8 cellular contexts compared by ENCODE assay signal in the genomic region with DNA sequence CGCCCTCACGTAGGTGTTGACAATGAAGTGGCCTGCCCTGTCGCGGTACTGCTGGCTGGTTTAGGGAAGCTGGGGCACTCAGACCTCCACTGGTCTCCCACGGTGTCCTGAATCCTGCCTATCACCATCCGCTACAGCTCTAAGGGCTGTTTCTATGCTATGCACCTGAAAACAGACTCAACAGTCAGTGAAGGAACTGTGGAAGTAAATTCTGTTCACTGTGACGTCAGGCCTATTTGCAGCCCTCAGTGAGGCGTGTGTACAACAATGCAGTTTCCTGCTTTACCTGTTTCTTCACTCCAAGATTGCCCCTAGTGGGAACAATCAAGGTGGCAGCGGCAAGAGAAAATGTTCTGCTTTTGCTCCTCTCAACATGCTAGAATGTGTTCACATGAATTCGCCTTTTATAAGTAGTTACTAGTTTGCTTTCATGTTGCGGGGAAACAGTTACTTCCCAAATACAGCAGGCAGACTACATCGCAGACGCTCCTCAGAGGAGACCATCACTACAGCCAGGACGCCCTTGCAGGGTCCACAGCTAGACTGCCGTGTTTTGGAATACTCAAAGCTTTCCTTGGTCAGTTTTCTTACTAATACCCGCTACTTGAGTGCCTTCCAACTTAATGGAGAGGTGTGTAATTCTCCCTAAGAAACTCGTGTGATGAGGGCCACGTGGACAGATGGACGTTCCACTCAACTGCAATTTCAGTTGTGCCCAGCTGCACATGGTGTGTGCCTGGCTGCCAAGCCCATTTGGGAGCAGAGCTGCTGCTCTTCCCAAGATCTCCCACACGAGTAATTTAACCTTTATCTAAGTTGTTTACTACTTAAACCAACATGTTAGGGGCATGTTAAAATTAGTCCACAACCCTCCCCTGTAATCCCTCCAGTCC. TPM values are rescaled to one million over a fixed set of nuclear protein-coding genes. Genes with fewer than 3 reads are reported as not detected.
DNase-seq lines count a peak whose midpoint lies in the region; ATAC-seq, FAIRE-seq and TF ChIP-seq lines count a peak whose summit lies in the region.

No MANE protein-coding gene starts in this region.

- TF ChIP-seq CTCF in A549 (IDR thresholded peaks at IDR 0.05), result no peak
- TF ChIP-seq CTCF in GM12873 (IDR thresholded peaks at IDR 0.05; ENCODE audit: insufficient read depth, low read depth, low read length, missing control alignments), result peak; percentile 39
- TF ChIP-seq CTCF in GM12878 (IDR thresholded peaks at IDR 0.05 in 2 of 3, conservative IDR thresholded peaks at IDR 0.05 in 1 of 3; ENCODE audit: control insufficient read depth in 2 of 3, extremely low read depth in 1 of 3, insufficient read depth in 1 of 3, low read depth in 3 of 3, low read length in 3 of 3), result peak in 1 of 3 experiments; percentile 2; a peak in 1 of 6 replicates
- no peak for TF ChIP-seq CTCF in uterus (IDR thresholded peaks at IDR 0.05)

- no TSS peak for BruUV-seq in GM12878 (replicated peaks; lab: Mats Ljungman, UMichigan)

- H3K27me3 Mint-ChIP-seq in naive B cell, result no peaks in the 10 kb centered on the region

- peak overlapping the region in 4 of 6 donors; percentile 42 to 75 (median 60) for H3K27ac Mint-ChIP-seq in naive B cell

- peaks cover 10 to 13% of the 10 kb centered on the region in 2 donors for H3K36me3 Mint-ChIP-seq in naive B cell

- TF ChIP-seq POLR2A in A549 (IDR thresholded peaks at IDR 0.05; ENCODE audit: low read length), result no peak
- TF ChIP-seq POLR2A in GM12878 (IDR thresholded peaks at IDR 0.05; ENCODE audit: low read depth, low read length), result peak; percentile 26
- no peak for TF ChIP-seq POLR2A in uterus (IDR thresholded peaks at IDR 0.05)
- TF ChIP-seq POLR2A in H54 (IDR thresholded peaks at IDR 0.05; ENCODE audit: low read depth, low read length), result no peak

- H3K36me3 ChIP-seq in GM12878 (ENCODE audit: control insufficient read depth in 2 of 2, insufficient read depth in 2 of 2, low read length in 1 of 2) (peaks cover 19 to 46% of the 10 kb centered on the region in 2 experiments), uterus (no peaks in the 10 kb centered on the region)

- intact Hi-C loops in GM12878 (cut with micrococcal nuclease; ENCODE audit: unreplicated experiment), result loop anchor here (2.0 to 5.0 kb wide), 4 partner anchors 18 to 108 kb away; a partner anchor contains a TSS
- intact Hi-C loops in uterus (cut with DNase I; ENCODE audit: low total_unique reads), result no loop called here

- no peak for TF ChIP-seq EP300 in A549 (IDR thresholded peaks at IDR 0.05)
- no peak for TF ChIP-seq EP300 in GM12878 (IDR thresholded peaks at IDR 0.05; ENCODE audit: borderline replicate concordance in 1 of 2, control insufficient read depth in 1 of 2, low read depth in 2 of 2, low read length in 2 of 2)

- H3K27me3 ChIP-seq in GM12878 (replicated peaks in 1 of 2; ENCODE audit: control insufficient read depth in 2 of 2, insufficient read depth in 2 of 2, low read length in 1 of 2), result no peaks in the 10 kb centered on the region
- H3K27me3 ChIP-seq in uterus, result no peaks in the 10 kb centered on the region

- H3K4me2 ChIP-seq in A549 (no peak overlapping the region), GM12878 (ENCODE audit: control insufficient read depth, insufficient read depth) (peak overlapping the region; percentile 91; the same call in 1 of the 2 replicates)

- CTCF ChIA-PET in A549 (lab: Yijun Ruan, JAX), result interaction anchor here (0.7 to 18.3 kb wide), 19 partner anchors 7 to 114 kb away, joined by 3 to 368 read pairs (median 7); a partner anchor contains a TSS
- CTCF ChIA-PET in GM12878 (lab: Yijun Ruan, JAX), result interaction anchor here (0.6 to 8.2 kb wide), 15 partner anchors 7 to 280 kb away, joined by 3 to 92 read pairs (median 4); a partner anchor contains a TSS

- FAIRE-seq in A549 (lab: Jason Lieb, UNC), result no peak
- FAIRE-seq in GM12878 (lab: Jason Lieb, UNC), result no peak
- FAIRE-seq in H54 (lab: Jason Lieb, UNC), result no peak

- peaks cover 2% of the 10 kb centered on the region; the same call in 1 of the 2 replicates for H3K79me2 ChIP-seq in GM12878 (ENCODE audit: control insufficient read depth, insufficient read depth, low read length)

- in situ Hi-C loops in GM12878 (cut with MboI), result no loop called here

- H3K4me3 Mint-ChIP-seq in naive B cell, result no peak overlapping the region

- POLR2A ChIA-PET in A549 (lab: Yijun Ruan, JAX), result no interaction called here
- POLR2A ChIA-PET in GM12878 (lab: Charles Lee), result interaction anchor here (0.7 to 1.5 kb wide), 9 partner anchors 11 to 108 kb away, joined by 3 to 7 read pairs (median 4); no protein-coding TSS in a partner anchor

- H3K9me3 ChIP-seq in A549 (no peaks in the 10 kb centered on the region), GM12878 (replicated peaks; ENCODE audit: control insufficient read depth, insufficient read depth, low read length) (no peaks in the 10 kb centered on the region), uterus (no peaks in the 10 kb centered on the region)

- peaks cover 3% of the 10 kb centered on the region; the same call in 1 of the 2 replicates for H4K20me1 ChIP-seq in GM12878 (ENCODE audit: control insufficient read depth, insufficient read depth)

- H3K9ac ChIP-seq in GM12878 (ENCODE audit: control insufficient read depth, insufficient read depth, low read length), result no peak overlapping the region

- WGBS in A549 (ENCODE audit: missing lambda C conversion rate), result 69% methylated on average over 20 of the region's 20 CpGs
- 62% methylated on average over 20 of the region's 20 CpGs for WGBS in GM12878 (ENCODE audit: insufficient coverage, insufficient replicate concordance, low lambda C conversion rate, missing lambda C conversion rate)

- peak; percentile 66 to 82 for ATAC-seq in A549
- peak; percentile 35 for ATAC-seq in GM12878
- peak; percentile 32 to 45 for ATAC-seq in naive B cell (ENCODE audit: low read depth in 2 of 2)
- no peak for ATAC-seq in GM21528 (IDR thresholded peaks at IDR 0.05; ENCODE audit: low FRiP score, unreplicated experiment)

- TF ChIP-seq RAD21 in A549 (conservative IDR thresholded peaks at IDR 0.05 in 1 of 2, IDR thresholded peaks at IDR 0.05 in 1 of 2) (no peak), GM12878 (IDR thresholded peaks at IDR 0.05; ENCODE audit: insufficient read depth, low read depth, low read length) (no peak)

- H3K4me1 ChIP-seq in A549 (peaks cover 5% of the 10 kb centered on the region; the same call in 2 of the 3 replicates), GM12878 (ENCODE audit: control insufficient read depth, insufficient read depth, low read length) (peaks cover 25% of the 10 kb centered on the region), uterus (peaks cover 5 to 8% of the 10 kb centered on the region in 2 donors)

- RAD21 ChIA-PET in GM12878 (lab: Charles Lee; ENCODE audit: unreplicated experiment), result interaction anchor here (1.0 to 4.4 kb wide), 8 partner anchors 13 to 108 kb away, joined by 3 to 21 read pairs (median 4); no protein-coding TSS in a partner anchor

- H2AFZ ChIP-seq in GM12878 (ENCODE audit: control insufficient read depth, low read depth, low read length), result no peak overlapping the region

- H3K27ac ChIP-seq in A549 (no peak overlapping the region), GM12878 (ENCODE audit: control insufficient read depth, insufficient read depth) (peak overlapping the region; percentile 30; the same call in 1 of the 2 replicates), uterus (peak overlapping the region in 1 of 2 donors; percentile 25)

- DNase-seq in A549 (ENCODE audit: low read depth in 1 of 2, low spot score in 1 of 2), result peak; percentile 49 to 57
- DNase-seq in NCI-H1105 (lab: John Stamatoyannopoulos, UW), result peak; percentile 50
- no peak for DNase-seq in GM12878 (ENCODE audit: low read depth, low spot score)
- no peak for DNase-seq in naive B cell
- no peak for DNase-seq in uterus
- no peak for DNase-seq in H54 (ENCODE audit: insufficient read length, low spot score)

- no peak overlapping the region for H3K4me3 ChIP-seq in A549
- H3K4me3 ChIP-seq in GM12878, result no peak overlapping the region
- no peak overlapping the region for H3K4me3 ChIP-seq in uterus

- peaks cover 18 to 27% (median 25%) of the 10 kb centered on the region in 3 donors for H3K4me1 Mint-ChIP-seq in naive B cell

- H3K9me3 Mint-ChIP-seq in naive B cell, result no peaks in the 10 kb centered on the region

- SMC1A ChIA-PET in GM12878 (lab: Charles Lee; ENCODE audit: uncharacterized antibody, unreplicated experiment), result interaction anchor here (0.8 to 3.8 kb wide), 10 partner anchors 11 to 111 kb away, joined by 3 to 20 read pairs (median 6); no protein-coding TSS in a partner anchor

RNA-seq across cellular contexts. Expression of a gene that starts 25.4 kb away (rescaled TPM):
- polyA plus RNA-seq in A549 (2011; rRNA removed) (12.6 and 15.3 TPM in 2 replicates), A549 (2017; fragmentation: RNase III; extraction: RNeasy Plus Mini Kit Qiagen cat#74134 plus additional on column Dnase treatment) (14.8 to 16.2 TPM (median 15.4 TPM) in 3 replicates), GM12878 (2011; rRNA removed) (40.4 and 47.4 TPM in 2 replicates), GM12878 (2014; fragmentation: Illumina TruSeq; extraction: Trizol) (39.4 and 44.2 TPM in 2 replicates), GM12878 (2014; fragmentation: Nextera tagmentation; extraction: Ambion mirVana) (1 to 10 TPM; 5.5 to 7.8 TPM), GM12878 (2014; rRNA removed) (40.6 and 40.8 TPM in 2 replicates), GM12878 (2016; fragmentation: Nextera tagmentation; extraction: Ambion mirVana) (10 to 100 TPM; 24.7 to 28.5 TPM), naive B cell (ENCODE audit: low read depth in 6 of 6) (10 to 100 TPM; 24.3 to 39.9 (median 28.3) TPM)
- polyA plus RNA-seq in A549 (2012; cell fraction: cytosol; rRNA removed), result 7.0 and 8.3 TPM in 2 replicates
- 30.1 and 39.5 TPM in 2 replicates for polyA plus RNA-seq in A549 (2012; cell fraction: nucleus; rRNA removed)
- 21.1 and 23.1 TPM in 2 replicates for polyA minus RNA-seq in A549 (2011; rRNA and poly(A)+ RNA removed)
- total RNA-seq in GM12878 (2013; cell fraction: nucleolus; rRNA removed), result 158 and 180 TPM in 2 replicates
- total RNA-seq in GM12878 (2014; rRNA removed) (40.9 and 41.5 TPM in 2 replicates), GM12878 (2014; rRNA removed; fragmentation: Illumina TruSeq; extraction: Trizol) (33.8 and 36.0 TPM in 2 replicates), GM12878 (2021) (52.1 and 56.4 TPM in 2 replicates), uterus (10 to 100 TPM; 20.9 to 92.8 (median 78.8) TPM)
- 21.4 TPM for polyA plus RNA-seq in GM12878 (2011; ENCODE audit: low read depth)
- polyA plus RNA-seq in GM12878 (2011; cell fraction: cytosol; rRNA removed), result 43.3 and 47.3 TPM in 2 replicates
- polyA plus RNA-seq in GM12878 (2011; cell fraction: nucleus; rRNA removed), result 185 and 192 TPM in 2 replicates
- polyA plus RNA-seq in GM12878 (2012), result 32.5 and 32.6 TPM in 2 replicates
- polyA minus RNA-seq in GM12878 (2011; rRNA and poly(A)+ RNA removed), result 38.1 and 42.9 TPM in 2 replicates
- 12.7 and 13.5 TPM in 2 replicates for polyA minus RNA-seq in GM12878 (2011; cell fraction: cytosol; rRNA and poly(A)+ RNA removed)
- polyA minus RNA-seq in GM12878 (2011; cell fraction: nucleus; rRNA and poly(A)+ RNA removed), result 38.0 and 59.5 TPM in 2 replicates

RNA-seq across cellular contexts. Expression of a gene that starts 37.0 kb away (rescaled TPM):
- 24.5 and 25.0 TPM in 2 replicates for polyA plus RNA-seq in A549 (2011; rRNA removed)
- polyA plus RNA-seq in A549 (2012; cell fraction: cytosol; rRNA removed), result 15.3 and 16.0 TPM in 2 replicates
- polyA plus RNA-seq in A549 (2012; cell fraction: nucleus; rRNA removed), result 13.1 and 19.2 TPM in 2 replicates
- 18.6 to 19.2 TPM (median 19.0 TPM) in 3 replicates for polyA plus RNA-seq in A549 (2017; fragmentation: RNase III; extraction: RNeasy Plus Mini Kit Qiagen cat#74134 plus additional on column Dnase treatment)
- 21.9 and 24.0 TPM in 2 replicates for polyA minus RNA-seq in A549 (2011; rRNA and poly(A)+ RNA removed)
- 16.8 and 17.6 TPM in 2 replicates for total RNA-seq in GM12878 (2013; cell fraction: nucleolus; rRNA removed)
- 21.7 and 25.2 TPM in 2 replicates for total RNA-seq in GM12878 (2014; rRNA removed)
- total RNA-seq in GM12878 (2014; rRNA removed; fragmentation: Illumina TruSeq; extraction: Trizol), result 21.7 and 22.7 TPM in 2 replicates
- total RNA-seq in GM12878 (2021), result 33.1 and 33.8 TPM in 2 replicates
- 19.1 TPM for polyA plus RNA-seq in GM12878 (2011; ENCODE audit: low read depth)
- 28.2 and 30.6 TPM in 2 replicates for polyA plus RNA-seq in GM12878 (2011; rRNA removed)
- polyA plus RNA-seq in GM12878 (2011; cell fraction: cytosol; rRNA removed), result 29.1 and 34.1 TPM in 2 replicates
- 19.5 and 22.0 TPM in 2 replicates for polyA plus RNA-seq in GM12878 (2011; cell fraction: nucleus; rRNA removed)
- polyA plus RNA-seq in GM12878 (2012), result 21.7 and 23.3 TPM in 2 replicates
- 17.6 and 22.8 TPM in 2 replicates for polyA plus RNA-seq in GM12878 (2014; fragmentation: Illumina TruSeq; extraction: Trizol)
- polyA plus RNA-seq in GM12878 (2014; fragmentation: Nextera tagmentation; extraction: Ambion mirVana), result 10 to 100 TPM; 12.0 to 13.2 TPM
- polyA plus RNA-seq in GM12878 (2014; rRNA removed), result 27.9 and 29.8 TPM in 2 replicates
- polyA plus RNA-seq in GM12878 (2016; fragmentation: Nextera tagmentation; extraction: Ambion mirVana), result 10 to 100 TPM; 16.5 to 20.1 TPM
- polyA minus RNA-seq in GM12878 (2011; rRNA and poly(A)+ RNA removed), result 26.9 and 30.9 TPM in 2 replicates
- polyA minus RNA-seq in GM12878 (2011; cell fraction: cytosol; rRNA and poly(A)+ RNA removed), result 11.3 and 11.9 TPM in 2 replicates
- 7.1 and 9.1 TPM in 2 replicates for polyA minus RNA-seq in GM12878 (2011; cell fraction: nucleus; rRNA and poly(A)+ RNA removed)
- 10 to 100 TPM; 15.7 to 19.7 (median 17.8) TPM for polyA plus RNA-seq in naive B cell (ENCODE audit: low read depth in 6 of 6)
- 10 to 100 TPM; 16.4 to 48.6 (median 40.0) TPM for total RNA-seq in uterus

RNA-seq across cellular contexts. Expression of a gene that starts 39.3 kb away (rescaled TPM):
- polyA plus RNA-seq in A549 (2011; rRNA removed) (7.1 and 7.3 TPM in 2 replicates), A549 (2017; fragmentation: RNase III; extraction: RNeasy Plus Mini Kit Qiagen cat#74134 plus additional on column Dnase treatment) (5.1 to 6.1 TPM (median 5.6 TPM) in 3 replicates), GM12878 (2011; rRNA removed) (2.5 and 3.3 TPM in 2 replicates), GM12878 (2014; fragmentation: Illumina TruSeq; extraction: Trizol) (5.0 and 6.3 TPM in 2 replicates), GM12878 (2014; fragmentation: Nextera tagmentation; extraction: Ambion mirVana) (1 to 10 TPM; 1.4 to 1.6 TPM), GM12878 (2014; rRNA removed) (5.1 and 5.7 TPM in 2 replicates), GM12878 (2016; fragmentation: Nextera tagmentation; extraction: Ambion mirVana) (under 1 TPM; 0.48 to 0.58 TPM), naive B cell (ENCODE audit: low read depth in 6 of 6) (1 to 10 TPM in 5 of 6 donors, under 1 TPM in 1; 0.51 to 2.0 (median 1.2) TPM)
- 3.6 and 3.8 TPM in 2 replicates for polyA plus RNA-seq in A549 (2012; cell fraction: cytosol; rRNA removed)
- polyA plus RNA-seq in A549 (2012; cell fraction: nucleus; rRNA removed), result 2.2 and 3.4 TPM in 2 replicates
- 2.0 and 2.9 TPM in 2 replicates for polyA minus RNA-seq in A549 (2011; rRNA and poly(A)+ RNA removed)
- 2.7 and 2.8 TPM in 2 replicates for total RNA-seq in GM12878 (2013; cell fraction: nucleolus; rRNA removed)
- total RNA-seq in GM12878 (2014; rRNA removed) (7.8 and 8.1 TPM in 2 replicates), GM12878 (2014; rRNA removed; fragmentation: Illumina TruSeq; extraction: Trizol) (5.9 and 6.6 TPM in 2 replicates), GM12878 (2021) (7.3 and 8.1 TPM in 2 replicates), uterus (10 to 100 TPM in 3 of 4 donors, 1 to 10 TPM in 1; 5.3 to 20.0 (median 14.2) TPM)
- 2.6 TPM for polyA plus RNA-seq in GM12878 (2011; ENCODE audit: low read depth)
- 1.5 and 1.7 TPM in 2 replicates for polyA plus RNA-seq in GM12878 (2011; cell fraction: cytosol; rRNA removed)
- 1.6 and 2.0 TPM in 2 replicates for polyA plus RNA-seq in GM12878 (2011; cell fraction: nucleus; rRNA removed)
- polyA plus RNA-seq in GM12878 (2012), result 3.2 and 4.8 TPM in 2 replicates
- polyA minus RNA-seq in GM12878 (2011; rRNA and poly(A)+ RNA removed), result 1.0 and 1.5 TPM in 2 replicates
- 1.5 and 1.7 TPM in 2 replicates for polyA minus RNA-seq in GM12878 (2011; cell fraction: cytosol; rRNA and poly(A)+ RNA removed)
- polyA minus RNA-seq in GM12878 (2011; cell fraction: nucleus; rRNA and poly(A)+ RNA removed), result 0.57 and 0.60 TPM in 2 replicates

RNA-seq across cellular contexts. Expression of a gene that starts 51.6 kb away (rescaled TPM):
- 0.05 TPM in 1 of 2 replicates, not detected in the other for polyA plus RNA-seq in A549 (2011; rRNA removed)
- 0.01 TPM in 1 of 2 replicates, not detected in the other for polyA plus RNA-seq in A549 (2012; cell fraction: cytosol; rRNA removed)
- polyA plus RNA-seq in A549 (2012; cell fraction: nucleus; rRNA removed), result 0.06 and 0.13 TPM in 2 replicates
- polyA plus RNA-seq in A549 (2017; fragmentation: RNase III; extraction: RNeasy Plus Mini Kit Qiagen cat#74134 plus additional on column Dnase treatment), result not detected in 3 replicates
- polyA minus RNA-seq in A549 (2011; rRNA and poly(A)+ RNA removed), result 0.73 TPM in 1 of 2 replicates, not detected in the other
- total RNA-seq in GM12878 (2013; cell fraction: nucleolus; rRNA removed), result 130 and 134 TPM in 2 replicates
- total RNA-seq in GM12878 (2014; rRNA removed), result 27.8 and 35.8 TPM in 2 replicates
- 15.7 and 17.5 TPM in 2 replicates for total RNA-seq in GM12878 (2014; rRNA removed; fragmentation: Illumina TruSeq; extraction: Trizol)
- total RNA-seq in GM12878 (2021), result 60.2 and 74.1 TPM in 2 replicates
- 18.7 TPM for polyA plus RNA-seq in GM12878 (2011; ENCODE audit: low read depth)
- 13.0 and 22.9 TPM in 2 replicates for polyA plus RNA-seq in GM12878 (2011; rRNA removed)
- polyA plus RNA-seq in GM12878 (2011; cell fraction: cytosol; rRNA removed), result 33.9 and 65.4 TPM in 2 replicates
- polyA plus RNA-seq in GM12878 (2011; cell fraction: nucleus; rRNA removed), result 742 and 791 TPM in 2 replicates
- polyA plus RNA-seq in GM12878 (2012), result 52.1 and 66.9 TPM in 2 replicates
- 5.8 and 19.2 TPM in 2 replicates for polyA plus RNA-seq in GM12878 (2014; fragmentation: Illumina TruSeq; extraction: Trizol)
- 1 to 10 TPM in 1 of 2 experiments, under 1 TPM in 1; 0.72 to 3.9 TPM for polyA plus RNA-seq in GM12878 (2014; fragmentation: Nextera tagmentation; extraction: Ambion mirVana)
- 67.1 and 83.6 TPM in 2 replicates for polyA plus RNA-seq in GM12878 (2014; rRNA removed)
- 10 to 100 TPM; 57.9 to 67.0 TPM for polyA plus RNA-seq in GM12878 (2016; fragmentation: Nextera tagmentation; extraction: Ambion mirVana)
- polyA minus RNA-seq in GM12878 (2011; rRNA and poly(A)+ RNA removed), result 6.9 and 18.1 TPM in 2 replicates
- 9.0 and 11.0 TPM in 2 replicates for polyA minus RNA-seq in GM12878 (2011; cell fraction: cytosol; rRNA and poly(A)+ RNA removed)
- 49.8 and 62.0 TPM in 2 replicates for polyA minus RNA-seq in GM12878 (2011; cell fraction: nucleus; rRNA and poly(A)+ RNA removed)
- 1 to 10 TPM; 3.1 to 10.0 (median 5.1) TPM for polyA plus RNA-seq in naive B cell (ENCODE audit: low read depth in 6 of 6)
- total RNA-seq in uterus, result 1 to 10 TPM in 2 of 4 donors, under 1 TPM in 1, not detected in 1; 0.26 to 5.4 (median 1.6) TPM

Comparison
In these comparisons a context has a peak if more than half of its experiments do, and no peak if none do; other contexts are left out.
1. DNase-seq: peak in A549 (2 of 2) and NCI-H1105 (single experiment); none in GM12878 (single experiment), naive B cell (single experiment), uterus (0 of 2) and H54 (single experiment).